18 cellular contexts compared by ENCODE assay signal in genomic region chr7:75900617-75901315, GRCh38. TPM values are rescaled to one million over a fixed set of nuclear protein-coding genes. Genes with fewer than 3 reads are reported as not detected.
DNase-seq lines count a peak whose midpoint lies in the region; ATAC-seq and TF ChIP-seq lines count a peak whose summit lies in the region.
"Had no signal": no experiment of that assay in that cellular context is flagged by ENCODE, and none has a peak within 500 bp of the region (broad histone marks: within the 10 kb centered on the region; RNA-seq: fewer than 3 reads in every experiment).

No MANE protein-coding gene starts in this region.

- H3K4me3 Mint-ChIP-seq in GM23338 = no peak overlapping the region
- H3K4me3 Mint-ChIP-seq: CD4-positive, CD25-positive, alpha-beta regulatory T cell had no signal

- H3K9me3 Mint-ChIP-seq in GM23338 = no peaks in the 10 kb centered on the region

- no peaks in the 10 kb centered on the region for H3K27me3 ChIP-seq in GM23338 (ENCODE audit: insufficient read depth)
- H3K27me3 ChIP-seq: BE2C had no signal

- TF ChIP-seq CTCF in GM23338 (conservative IDR thresholded peaks at IDR 0.05; ENCODE audit: low read depth in 2 of 2) = no peak
- no peak for TF ChIP-seq CTCF in lower leg skin (IDR thresholded peaks at IDR 0.05)

- no peak overlapping the region for H2AFZ ChIP-seq in GM23338

- no peaks in the 10 kb centered on the region for H3K79me2 ChIP-seq in GM23338 (replicated peaks; ENCODE audit: insufficient read depth)

- peak; percentile 70 for ATAC-seq in GM23338
- ATAC-seq in GM18858 (IDR thresholded peaks at IDR 0.05; ENCODE audit: unreplicated experiment) = no peak
- ATAC-seq in HG02938 (IDR thresholded peaks at IDR 0.05; ENCODE audit: unreplicated experiment) = no peak
- ATAC-seq: Right ventricle myocardium inferior had no signal

- H3K27ac ChIP-seq in GM23338 (ENCODE audit: low read depth) = no peak overlapping the region

- peaks cover 6% of the 10 kb centered on the region for H3K27me3 Mint-ChIP-seq in GM23338 (ENCODE audit: insufficient read depth, low read depth, poor library complexity)

- peaks cover 5% of the 10 kb centered on the region; the same call in 2 of the 3 replicates for H3K4me1 Mint-ChIP-seq in GM23338
- H3K4me1 Mint-ChIP-seq: CD4-positive, CD25-positive, alpha-beta regulatory T cell had no signal

- H3K4me1 ChIP-seq in GM23338 (ENCODE audit: insufficient read depth) = peaks cover 8% of the 10 kb centered on the region; the same call in 1 of the 2 replicates
- H3K4me1 ChIP-seq: BE2C had no signal

- no peaks in the 10 kb centered on the region for H3K36me3 ChIP-seq in GM23338 (ENCODE audit: insufficient read depth)
- H3K36me3 ChIP-seq: BE2C had no signal

- intact Hi-C loops in lower leg skin (cut with DNase I; ENCODE audit: low total_unique reads) = no loop called here

- TF ChIP-seq POLR2A in lower leg skin (IDR thresholded peaks at IDR 0.05) = no peak

- DNase-seq in DMS79 (lab: John Stamatoyannopoulos, UW) = peak; percentile 70
- no peak for DNase-seq in GM23338 (ENCODE audit: low spot score)
- peak; percentile 36 for DNase-seq in NCI-H187 treated with DMSO at 0.1 percent for 48 hours (lab: John Stamatoyannopoulos, UW)
- DNase-seq in NCI-H2171 treated with DMSO at 0.1 percent for 48 hours (lab: John Stamatoyannopoulos, UW) = peak; percentile 70
- no peak for DNase-seq in lower leg skin (ENCODE audit: low spot score in 2 of 2)
- DNase-seq: BE2C; CD4-positive, CD25-positive, alpha-beta regulatory T cell; COR-L47; IMR-90; NCI-H1105; NCI-H1930; NCI-H226; NCI-H510A treated with DMSO at 0.1 percent for 48 hours; NCI-H82; T-helper 9 cell had no signal

- H4K20me1 ChIP-seq in GM23338 (replicated peaks; ENCODE audit: insufficient read depth) = no peaks in the 10 kb centered on the region

- no peaks in the 10 kb centered on the region for H3K36me3 Mint-ChIP-seq in GM23338 (ENCODE audit: low read depth)
- H3K36me3 Mint-ChIP-seq: CD4-positive, CD25-positive, alpha-beta regulatory T cell had no signal

- 88 to 89% methylated on average over 9 of the region's 9 CpGs for WGBS in lower leg skin, 2 donors

- H3K4me3 ChIP-seq in GM23338 (no peak overlapping the region), lower leg skin (ENCODE audit: low read depth, poor library complexity, severe bottlenecking) (no peak overlapping the region)

- H3K4me2 ChIP-seq in GM23338 = no peak overlapping the region

- H3K9me2 ChIP-seq in GM23338 (ENCODE audit: insufficient read depth) = no peaks in the 10 kb centered on the region

- H3K27ac Mint-ChIP-seq in GM23338 = no peak overlapping the region; the same call in 1 of the 2 replicates
- H3K27ac Mint-ChIP-seq: CD4-positive, CD25-positive, alpha-beta regulatory T cell had no signal

- H3F3A ChIP-seq in GM23338 (replicated peaks; ENCODE audit: low read depth) = no peaks in the 10 kb centered on the region

TF ChIP-seq in GM23338, 12 proteins besides CTCF, POLR2A, EP300 and RAD21:
- TF ChIP-seq STAT1 (IDR thresholded peaks at IDR 0.05; ENCODE audit: unreplicated experiment) (no peak), ZNF331 (CRISPR knock-in tag; IDR thresholded peaks at IDR 0.05; ENCODE audit: low read depth) (no peak), ZNF114 (CRISPR knock-in tag; IDR thresholded peaks at IDR 0.05) (no peak), JUNB (IDR thresholded peaks at IDR 0.05; ENCODE audit: unreplicated experiment) (no peak)

RNA-seq across cellular contexts. Expression of gene POR, which starts 14.2 kb away (rescaled TPM):
- 126 and 164 TPM in 2 replicates for total RNA-seq in GM23338 (2014; rRNA removed; shearing (Covaris generic))
- 126 and 137 TPM in 2 replicates for polyA plus RNA-seq in GM23338 (2016; fragmentation: Nextera tagmentation; extraction: Ambion mirVana)
- total RNA-seq in lower leg skin = 100 to 1,000 TPM in 1 of 4 donors, 10 to 100 TPM in 3; 77.4 to 129 (median 97.0) TPM

RNA-seq across cellular contexts. Expression of gene RHBDD2, which starts 21.9 kb away (rescaled TPM):
- total RNA-seq in GM23338 (2014; rRNA removed; shearing (Covaris generic)) = 24.2 and 25.7 TPM in 2 replicates
- 21.4 and 23.1 TPM in 2 replicates for polyA plus RNA-seq in GM23338 (2016; fragmentation: Nextera tagmentation; extraction: Ambion mirVana)
- 10 to 100 TPM; 34.7 to 50.0 (median 41.4) TPM for total RNA-seq in lower leg skin

Comparison
In these comparisons a context has a peak if more than half of its experiments do, and no peak if none do; other contexts are left out.
1. DNase-seq: peak in DMS79 (single experiment), NCI-H187 treated with DMSO at 0.1 percent for 48 hours (single experiment) and NCI-H2171 treated with DMSO at 0.1 percent for 48 hours (single experiment); none in GM23338 (single experiment) and lower leg skin (0 of 2).